In genomic region chrX:12979011-12979629, GRCh38 we compare ENCODE assay signal across 2 cellular contexts.
TF ChIP-seq lines count a peak whose summit lies in the region.

No MANE protein-coding gene starts in this region.

TF ChIP-seq in IMR-90, 13 proteins besides CTCF, POLR2A, EP300 and RAD21 (continued from another document):
- TF ChIP-seq CEBPB (IDR thresholded peaks at IDR 0.05; ENCODE audit: low read depth, low read length) = no peak
- no peak for TF ChIP-seq MAZ (IDR thresholded peaks at IDR 0.05; ENCODE audit: borderline replicate concordance, low read depth, low read length)
- TF ChIP-seq SMC3 (IDR thresholded peaks at IDR 0.05; ENCODE audit: low read depth, low read length) = no peak
- no peak for TF ChIP-seq CHD1 (IDR thresholded peaks at IDR 0.05; ENCODE audit: low read depth, low read length)
- no peak for TF ChIP-seq RCOR1 (IDR thresholded peaks at IDR 0.05; ENCODE audit: insufficient replicate concordance, low read length)
- TF ChIP-seq FOS (IDR thresholded peaks at IDR 0.05; ENCODE audit: low read depth, low read length) = no peak
- no peak for TF ChIP-seq MXI1 (IDR thresholded peaks at IDR 0.05; ENCODE audit: borderline replicate concordance, low read depth, low read length)
- no peak for TF ChIP-seq MAFK (IDR thresholded peaks at IDR 0.05; ENCODE audit: low read depth, low read length)
- TF ChIP-seq BHLHE40 (IDR thresholded peaks at IDR 0.05; ENCODE audit: low read depth, low read length) = no peak
- TF ChIP-seq, protein P1, sequence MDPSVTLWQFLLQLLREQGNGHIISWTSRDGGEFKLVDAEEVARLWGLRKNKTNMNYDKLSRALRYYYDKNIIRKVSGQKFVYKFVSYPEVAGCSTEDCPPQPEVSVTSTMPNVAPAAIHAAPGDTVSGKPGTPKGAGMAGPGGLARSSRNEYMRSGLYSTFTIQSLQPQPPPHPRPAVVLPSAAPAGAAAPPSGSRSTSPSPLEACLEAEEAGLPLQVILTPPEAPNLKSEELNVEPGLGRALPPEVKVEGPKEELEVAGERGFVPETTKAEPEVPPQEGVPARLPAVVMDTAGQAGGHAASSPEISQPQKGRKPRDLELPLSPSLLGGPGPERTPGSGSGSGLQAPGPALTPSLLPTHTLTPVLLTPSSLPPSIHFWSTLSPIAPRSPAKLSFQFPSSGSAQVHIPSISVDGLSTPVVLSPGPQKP (IDR thresholded peaks at IDR 0.05; ENCODE audit: borderline replicate concordance, low read depth, low read length) = no peak
- TF ChIP-seq RFX5 (IDR thresholded peaks at IDR 0.05; ENCODE audit: low read depth, low read length) = no peak

TF ChIP-seq in neural cell, 6 proteins besides CTCF, POLR2A, EP300 and RAD21 (continued from another document):
- TF ChIP-seq, protein P2, sequence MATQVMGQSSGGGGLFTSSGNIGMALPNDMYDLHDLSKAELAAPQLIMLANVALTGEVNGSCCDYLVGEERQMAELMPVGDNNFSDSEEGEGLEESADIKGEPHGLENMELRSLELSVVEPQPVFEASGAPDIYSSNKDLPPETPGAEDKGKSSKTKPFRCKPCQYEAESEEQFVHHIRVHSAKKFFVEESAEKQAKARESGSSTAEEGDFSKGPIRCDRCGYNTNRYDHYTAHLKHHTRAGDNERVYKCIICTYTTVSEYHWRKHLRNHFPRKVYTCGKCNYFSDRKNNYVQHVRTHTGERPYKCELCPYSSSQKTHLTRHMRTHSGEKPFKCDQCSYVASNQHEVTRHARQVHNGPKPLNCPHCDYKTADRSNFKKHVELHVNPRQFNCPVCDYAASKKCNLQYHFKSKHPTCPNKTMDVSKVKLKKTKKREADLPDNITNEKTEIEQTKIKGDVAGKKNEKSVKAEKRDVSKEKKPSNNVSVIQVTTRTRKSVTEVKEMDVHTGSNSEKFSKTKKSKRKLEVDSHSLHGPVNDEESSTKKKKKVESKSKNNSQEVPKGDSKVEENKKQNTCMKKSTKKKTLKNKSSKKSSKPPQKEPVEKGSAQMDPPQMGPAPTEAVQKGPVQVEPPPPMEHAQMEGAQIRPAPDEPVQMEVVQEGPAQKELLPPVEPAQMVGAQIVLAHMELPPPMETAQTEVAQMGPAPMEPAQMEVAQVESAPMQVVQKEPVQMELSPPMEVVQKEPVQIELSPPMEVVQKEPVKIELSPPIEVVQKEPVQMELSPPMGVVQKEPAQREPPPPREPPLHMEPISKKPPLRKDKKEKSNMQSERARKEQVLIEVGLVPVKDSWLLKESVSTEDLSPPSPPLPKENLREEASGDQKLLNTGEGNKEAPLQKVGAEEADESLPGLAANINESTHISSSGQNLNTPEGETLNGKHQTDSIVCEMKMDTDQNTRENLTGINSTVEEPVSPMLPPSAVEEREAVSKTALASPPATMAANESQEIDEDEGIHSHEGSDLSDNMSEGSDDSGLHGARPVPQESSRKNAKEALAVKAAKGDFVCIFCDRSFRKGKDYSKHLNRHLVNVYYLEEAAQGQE (IDR thresholded peaks at IDR 0.05; ENCODE audit: borderline replicate concordance) = no peak
- TF ChIP-seq EZH2 (IDR thresholded peaks at IDR 0.05; ENCODE audit: borderline replicate concordance, insufficient read depth, low read length, poor library complexity, severe bottlenecking) = no peak
- TF ChIP-seq POLR2AphosphoS5 (IDR thresholded peaks at IDR 0.05) = no peak
- TF ChIP-seq MXI1 (conservative IDR thresholded peaks at IDR 0.05; ENCODE audit: poor library complexity, severe bottlenecking) = no peak
- TF ChIP-seq SMC3 (conservative IDR thresholded peaks at IDR 0.05; ENCODE audit: poor library complexity) = no peak
